Comparison of ENCODE assay signal across 15 cellular contexts in genomic region chr9:6501526-6502210, GRCh38.
DNase-seq lines count a peak whose midpoint lies in the region; ATAC-seq, FAIRE-seq and TF ChIP-seq lines count a peak whose summit lies in the region.
"Had no signal": no experiment of that assay in that cellular context is flagged by ENCODE, and none has a peak within 500 bp of the region (broad histone marks: within the 10 kb centered on the region; RNA-seq: fewer than 3 reads in every experiment).

No MANE protein-coding gene starts in this region.

- TF ChIP-seq CTCF in liver (IDR thresholded peaks at IDR 0.05; ENCODE audit: low read depth, low read length, missing input control) (no peak), HepG2 (CRISPR knock-in tag; IDR thresholded peaks at IDR 0.05) (no peak), Panc1 (IDR thresholded peaks at IDR 0.05) (no peak), omental fat pad (IDR thresholded peaks at IDR 0.05) (no peak)

- TF ChIP-seq POLR2A in HepG2 (IDR thresholded peaks at IDR 0.05; ENCODE audit: insufficient read depth in 1 of 2, low read depth in 2 of 2, low read length in 2 of 2) = no peak

- H3K36me3 ChIP-seq in liver (ENCODE audit: control insufficient read depth in 4 of 4, insufficient read depth in 3 of 4, low read depth in 1 of 4, low read length in 3 of 4) = peaks cover 8 to 37% (median 30%) of the 10 kb centered on the region in 4 donors
- H3K36me3 ChIP-seq in HepG2 (replicated peaks in 1 of 2; ENCODE audit: control insufficient read depth in 1 of 2, insufficient read depth in 2 of 2, low read length in 2 of 2) = peaks cover 21 to 65% of the 10 kb centered on the region in 2 experiments
- H3K36me3 ChIP-seq in Panc1 (ENCODE audit: control insufficient read depth, insufficient read depth, low read length) = no peaks in the 10 kb centered on the region; the same call in 1 of the 2 replicates

- no peak overlapping the region for H2AFZ ChIP-seq in HepG2 (ENCODE audit: low read length)
- H2AFZ ChIP-seq: GM23248 had no signal

- 48% methylated on average over 2 of the region's 2 CpGs for WGBS in liver
- 97% methylated on average over 2 of the region's 2 CpGs for WGBS in HepG2 (ENCODE audit: low lambda C conversion rate)

- in situ Hi-C loops in HepG2 (cut with HindIII; ENCODE audit: extremely low pct_ligation_motif_present, low pct_unique_long_range_greater_than_20kb) = no loop called here
- in situ Hi-C loops in Panc1 (cut with HindIII; ENCODE audit: low pct_unique_long_range_greater_than_20kb, low sequenced_read_pairs) = no loop called here

- H3K27ac ChIP-seq in liver (ENCODE audit: low read depth in 1 of 2, low read length in 2 of 2) = peak overlapping the region in 1 of 2 donors; percentile 52
- no peak overlapping the region for H3K27ac ChIP-seq in HepG2 (ENCODE audit: extremely low read length, insufficient read depth, low read length)
- peak overlapping the region; percentile 29; the same call in 1 of the 2 replicates for H3K27ac ChIP-seq in Panc1 (ENCODE audit: low read length)
- H3K27ac ChIP-seq: GM23248 had no signal

- CTCF ChIA-PET in HepG2 (lab: Yijun Ruan, JAX; ENCODE audit: low intra/inter-chr PET ratio, low total read pairs) = no interaction called here
- CTCF ChIA-PET in Panc1 (lab: Charles Lee) = no interaction called here

- intact Hi-C loops in HepG2 (cut with micrococcal nuclease; ENCODE audit: unreplicated experiment) (no loop called here), Panc1 (cut with micrococcal nuclease; ENCODE audit: unreplicated experiment) (no loop called here)

- no peaks in the 10 kb centered on the region for H3K9me3 ChIP-seq in liver (ENCODE audit: control insufficient read depth in 4 of 4, low read length in 3 of 4)
- H3K9me3 ChIP-seq in HepG2 (ENCODE audit: low read length) = no peaks in the 10 kb centered on the region
- no peaks in the 10 kb centered on the region for H3K9me3 ChIP-seq in Panc1 (ENCODE audit: control insufficient read depth, insufficient read depth, low read depth, low read length)

- ATAC-seq in HepG2 (no peak), Panc1 (no peak), left lobe of liver (peak; percentile 97), omental fat pad (ENCODE audit: low FRiP score) (no peak), HG02852 (IDR thresholded peaks at IDR 0.05; ENCODE audit: unreplicated experiment) (no peak)

- H3K4me2 ChIP-seq in HepG2 (ENCODE audit: low read depth, low read length) = no peak overlapping the region

- no peak for FAIRE-seq in HepG2 (lab: Jason Lieb, UNC)

- H3K79me2 ChIP-seq in HepG2 (ENCODE audit: insufficient read depth, low read length) = no peaks in the 10 kb centered on the region

- H3K27me3 ChIP-seq in liver (ENCODE audit: control insufficient read depth in 4 of 4, insufficient read depth in 4 of 4, low read length in 3 of 4) (no peaks in the 10 kb centered on the region), HepG2 (ENCODE audit: control insufficient read depth in 1 of 2, insufficient read depth in 2 of 2, low read length in 2 of 2) (no peaks in the 10 kb centered on the region), Panc1 (ENCODE audit: control insufficient read depth, insufficient read depth, low read length) (no peaks in the 10 kb centered on the region)

- H3K4me1 ChIP-seq in liver (ENCODE audit: control insufficient read depth in 4 of 4, insufficient read depth in 4 of 4, low read length in 3 of 4) = peaks cover 0 to 11% (median 4%) of the 10 kb centered on the region in 4 donors
- no peaks in the 10 kb centered on the region for H3K4me1 ChIP-seq in HepG2 (ENCODE audit: insufficient read depth, low read length)
- H3K4me1 ChIP-seq in Panc1 (ENCODE audit: control insufficient read depth, insufficient read depth, low read length) = peaks cover 11% of the 10 kb centered on the region

- DNase-seq in HepG2 (ENCODE audit: low spot score) = no peak
- no peak for DNase-seq in Panc1 (ENCODE audit: low read depth, low spot score)
- DNase-seq in left lobe of liver (ENCODE audit: low spot score) = no peak
- DNase-seq in omental fat pad (ENCODE audit: low spot score) = no peak
- no peak for DNase-seq in iPS-NIHi11 (ENCODE audit: low spot score)
- DNase-seq: CD8-positive, alpha-beta memory T cell; DMS79 treated with DMSO at 0.1 percent for 48 hours; GM23248; KBM-7; NCI-H1436; NCI-H2029; NCI-H2171; NCI-H446 treated with DMSO at 0.1 percent for 48 hours had no signal

- TF ChIP-seq EP300 in HepG2 (IDR thresholded peaks at IDR 0.05; ENCODE audit: low read depth in 2 of 2, low read length in 2 of 2) (no peak), HepG2 (CRISPR knock-in tag; IDR thresholded peaks at IDR 0.05; ENCODE audit: borderline replicate concordance) (no peak)

- POLR2A ChIA-PET in HepG2 (lab: Yijun Ruan, JAX) (no interaction called here), Panc1 (lab: Charles Lee) (no interaction called here)

- H3K9ac ChIP-seq in liver (ENCODE audit: low read depth in 1 of 2, low read length in 2 of 2) (no peak overlapping the region), HepG2 (ENCODE audit: insufficient read depth, low read depth, low read length) (no peak overlapping the region)
- H3K9ac ChIP-seq: GM23248 had no signal

- no peak overlapping the region for H3K4me3 ChIP-seq in liver (ENCODE audit: low read depth in 1 of 3, low read length in 3 of 3)
- no peak overlapping the region for H3K4me3 ChIP-seq in HepG2 (replicated peaks in 1 of 3; ENCODE audit: insufficient read depth in 1 of 3, low read depth in 2 of 3, low read length in 3 of 3)
- no peak overlapping the region for H3K4me3 ChIP-seq in Panc1 (ENCODE audit: low read depth in 2 of 2, low read length in 2 of 2)
- H3K4me3 ChIP-seq: GM23248 had no signal

- BruUV-seq in HepG2 (replicated peaks; lab: Mats Ljungman, UMichigan) = no TSS peak
- no TSS peak for BruUV-seq in Panc1 (replicated peaks; lab: Mats Ljungman, UMichigan)

- TF ChIP-seq RAD21 in liver (IDR thresholded peaks at IDR 0.05) (no peak), HepG2 (CRISPR knock-in tag; IDR thresholded peaks at IDR 0.05) (no peak)

- H4K20me1 ChIP-seq in HepG2 (ENCODE audit: insufficient read depth, low read length) = no peaks in the 10 kb centered on the region

TF ChIP-seq in liver, 16 proteins besides CTCF, POLR2A, EP300 and RAD21 (continues in another document):
- TF ChIP-seq ZBTB33 (IDR thresholded peaks at IDR 0.05) (peak; percentile 29), RXRA (IDR thresholded peaks at IDR 0.05) (peak in 1 of 2 donors; percentile 69), JUND (IDR thresholded peaks at IDR 0.05) (peak in 1 of 2 donors; percentile 30), FOXA2 (IDR thresholded peaks at IDR 0.05) (peak; percentile 51)
- TF ChIP-seq, protein P1, sequence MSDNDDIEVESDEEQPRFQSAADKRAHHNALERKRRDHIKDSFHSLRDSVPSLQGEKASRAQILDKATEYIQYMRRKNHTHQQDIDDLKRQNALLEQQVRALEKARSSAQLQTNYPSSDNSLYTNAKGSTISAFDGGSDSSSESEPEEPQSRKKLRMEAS (IDR thresholded peaks at IDR 0.05) = peak; percentile 43

TF ChIP-seq in HepG2, 621 proteins besides CTCF, POLR2A, EP300 and RAD21 (continues in another document):
- TF ChIP-seq SIX1 (CRISPR knock-in tag; IDR thresholded peaks at IDR 0.05; ENCODE audit: borderline replicate concordance) (no peak), MTA3 (CRISPR knock-in tag; IDR thresholded peaks at IDR 0.05) (no peak), NFKBIZ (CRISPR knock-in tag; IDR thresholded peaks at IDR 0.05) (no peak), SP2 (CRISPR knock-in tag; IDR thresholded peaks at IDR 0.05) (no peak), KDM6A (CRISPR knock-in tag; IDR thresholded peaks at IDR 0.05; ENCODE audit: low read depth) (no peak), PPARG (CRISPR knock-in tag; conservative IDR thresholded peaks at IDR 0.05) (no peak), HOXA9 (CRISPR knock-in tag; IDR thresholded peaks at IDR 0.05; ENCODE audit: borderline replicate concordance) (no peak)
- TF ChIP-seq, protein P2, sequence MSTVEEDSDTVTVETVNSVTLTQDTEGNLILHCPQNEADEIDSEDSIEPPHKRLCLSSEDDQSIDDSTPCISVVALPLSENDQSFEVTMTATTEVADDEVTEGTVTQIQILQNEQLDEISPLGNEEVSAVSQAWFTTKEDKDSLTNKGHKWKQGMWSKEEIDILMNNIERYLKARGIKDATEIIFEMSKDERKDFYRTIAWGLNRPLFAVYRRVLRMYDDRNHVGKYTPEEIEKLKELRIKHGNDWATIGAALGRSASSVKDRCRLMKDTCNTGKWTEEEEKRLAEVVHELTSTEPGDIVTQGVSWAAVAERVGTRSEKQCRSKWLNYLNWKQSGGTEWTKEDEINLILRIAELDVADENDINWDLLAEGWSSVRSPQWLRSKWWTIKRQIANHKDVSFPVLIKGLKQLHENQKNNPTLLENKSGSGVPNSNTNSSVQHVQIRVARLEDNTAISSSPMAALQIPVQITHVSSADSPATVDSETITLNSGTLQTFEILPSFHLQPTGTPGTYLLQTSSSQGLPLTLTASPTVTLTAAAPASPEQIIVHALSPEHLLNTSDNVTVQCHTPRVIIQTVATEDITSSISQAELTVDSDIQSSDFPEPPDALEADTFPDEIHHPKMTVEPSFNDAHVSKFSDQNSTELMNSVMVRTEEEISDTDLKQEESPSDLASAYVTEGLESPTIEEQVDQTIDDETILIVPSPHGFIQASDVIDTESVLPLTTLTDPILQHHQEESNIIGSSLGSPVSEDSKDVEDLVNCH (CRISPR knock-in tag; IDR thresholded peaks at IDR 0.05) = no peak
- TF ChIP-seq, protein P3, sequence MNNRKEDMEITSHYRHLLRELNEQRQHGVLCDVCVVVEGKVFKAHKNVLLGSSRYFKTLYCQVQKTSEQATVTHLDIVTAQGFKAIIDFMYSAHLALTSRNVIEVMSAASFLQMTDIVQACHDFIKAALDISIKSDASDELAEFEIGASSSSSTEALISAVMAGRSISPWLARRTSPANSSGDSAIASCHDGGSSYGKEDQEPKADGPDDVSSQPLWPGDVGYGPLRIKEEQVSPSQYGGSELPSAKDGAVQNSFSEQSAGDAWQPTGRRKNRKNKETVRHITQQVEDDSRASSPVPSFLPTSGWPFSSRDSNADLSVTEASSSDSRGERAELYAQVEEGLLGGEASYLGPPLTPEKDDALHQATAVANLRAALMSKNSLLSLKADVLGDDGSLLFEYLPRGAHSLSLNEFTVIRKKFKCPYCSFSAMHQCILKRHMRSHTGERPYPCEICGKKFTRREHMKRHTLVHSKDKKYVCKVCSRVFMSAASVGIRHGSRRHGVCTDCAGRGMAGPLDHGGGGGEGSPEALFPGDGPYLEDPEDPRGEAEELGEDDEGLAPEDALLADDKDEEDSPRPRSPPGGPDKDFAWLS (CRISPR knock-in tag; IDR thresholded peaks at IDR 0.05; ENCODE audit: borderline replicate concordance) = no peak
